ENCODE assay signal across 8 cellular contexts in genomic region chr7:148940702-148941597, GRCh38. TPM values are rescaled to one million over a fixed set of nuclear protein-coding genes. Genes with fewer than 3 reads are reported as not detected.
A peak's percentile ranks its signal among the peaks of the same experiment; 100 is the strongest.
DNase-seq lines count a peak whose midpoint lies in the region; ATAC-seq and TF ChIP-seq lines count a peak whose summit lies in the region.

No MANE protein-coding gene starts in this region.

- H3K9ac ChIP-seq in fibroblast of lung (ENCODE audit: insufficient read depth, low read length) = peak overlapping the region; percentile 85

- POLR2A ChIA-PET in naive thymus-derived CD8-positive, alpha-beta T cell (lab: Charles Lee) = interaction anchor here (0.6 to 2.9 kb wide), 18 partner anchors 11 to 242 kb away, joined by 3 to 25 read pairs (median 5); partner anchors contain the start of genes CUL1, EZH2 and ZNF425

- H3K4me2 ChIP-seq in fibroblast of lung (ENCODE audit: extremely low read depth, insufficient read depth, low read length) = peak overlapping the region; percentile 95

- H3K9me3 ChIP-seq in fibroblast of lung (ENCODE audit: control insufficient read depth, insufficient read depth, low read depth, low read length) = no peaks in the 10 kb centered on the region

- peak overlapping the region; percentile 93 to 99 (median 97) for H3K4me3 Mint-ChIP-seq in naive thymus-derived CD8-positive, alpha-beta T cell
- H3K4me3 Mint-ChIP-seq in stimulated activated naive B cell treated with anti-CD40 and anti-IgM and Interleukin-4, amounts not matched to agents 10 μg/mL and 1 μg/mL and 100 μg/mL, for 72 hours = peak overlapping the region; percentile 94 to 98

- no peaks in the 10 kb centered on the region for H3K9me3 Mint-ChIP-seq in naive thymus-derived CD8-positive, alpha-beta T cell
- no peaks in the 10 kb centered on the region for H3K9me3 Mint-ChIP-seq in stimulated activated naive B cell treated with anti-CD40 and anti-IgM and Interleukin-4, amounts not matched to agents 10 μg/mL and 1 μg/mL and 100 μg/mL, for 72 hours

- H3K27ac Mint-ChIP-seq in naive thymus-derived CD8-positive, alpha-beta T cell = peak overlapping the region; percentile 97 to 99 (median 98)
- H3K27ac Mint-ChIP-seq in stimulated activated naive B cell treated with anti-CD40 and anti-IgM and Interleukin-4, amounts not matched to agents 10 μg/mL and 1 μg/mL and 100 μg/mL, for 72 hours = peak overlapping the region; percentile 99

- H3K36me3 Mint-ChIP-seq in naive thymus-derived CD8-positive, alpha-beta T cell = no peaks in the 10 kb centered on the region
- H3K36me3 Mint-ChIP-seq in stimulated activated naive B cell treated with anti-CD40 and anti-IgM and Interleukin-4, amounts not matched to agents 10 μg/mL and 1 μg/mL and 100 μg/mL, for 72 hours = peaks cover 0 to 8% of the 10 kb centered on the region in 2 donors

- H3K27ac ChIP-seq in fibroblast of lung (ENCODE audit: insufficient read depth, low read length) = peak overlapping the region; percentile 79

- peaks cover 8 to 21% (median 15%) of the 10 kb centered on the region in 4 donors for H3K4me1 Mint-ChIP-seq in naive thymus-derived CD8-positive, alpha-beta T cell
- peaks cover 7 to 14% of the 10 kb centered on the region in 2 donors for H3K4me1 Mint-ChIP-seq in stimulated activated naive B cell treated with anti-CD40 and anti-IgM and Interleukin-4, amounts not matched to agents 10 μg/mL and 1 μg/mL and 100 μg/mL, for 72 hours

- TF ChIP-seq CTCF in fibroblast of lung (conservative IDR thresholded peaks at IDR 0.05 in 1 of 2, IDR thresholded peaks at IDR 0.05 in 1 of 2; ENCODE audit: low read depth in 1 of 2, low read length in 2 of 2) = no peak

- peak overlapping the region; percentile 52 for H2AFZ ChIP-seq in fibroblast of lung (ENCODE audit: low read length)

- no peaks in the 10 kb centered on the region for H4K20me1 ChIP-seq in fibroblast of lung (ENCODE audit: control insufficient read depth, extremely low read depth, insufficient read depth, low read length)

- peak; percentile 72 for ATAC-seq in GM21723 (IDR thresholded peaks at IDR 0.05; ENCODE audit: unreplicated experiment)
- peak; percentile 65 to 76 for ATAC-seq in naive thymus-derived CD8-positive, alpha-beta T cell
- ATAC-seq in stimulated activated naive B cell treated with anti-CD40 and anti-IgM and Interleukin-4, amounts not matched to agents 10 μg/mL and 1 μg/mL and 100 μg/mL, for 72 hours (replicated peaks) = peak; percentile 76 to 80

- H3K27me3 Mint-ChIP-seq in naive thymus-derived CD8-positive, alpha-beta T cell = no peaks in the 10 kb centered on the region
- no peaks in the 10 kb centered on the region for H3K27me3 Mint-ChIP-seq in stimulated activated naive B cell treated with anti-CD40 and anti-IgM and Interleukin-4, amounts not matched to agents 10 μg/mL and 1 μg/mL and 100 μg/mL, for 72 hours

- DNase-seq in DMS79 (lab: John Stamatoyannopoulos, UW) = peak; percentile 41
- DNase-seq in KG1 (lab: John Stamatoyannopoulos, UW) = peak; percentile 26
- peak; percentile 94 for DNase-seq in RKO (ENCODE audit: low spot score)
- DNase-seq in activated T-helper 1 cell treated with anti-CD3 and anti-CD28 coated beads, Interleukin-2, amount 50 U/mL, for 16 hours (ENCODE audit: low read depth in 1 of 2, low spot score in 1 of 2) = peak; percentile 16 to 57
- DNase-seq in fibroblast of lung (ENCODE audit: low read depth in 2 of 2) = peak; percentile 86 to 94
- peak; percentile 42 to 89 (median 61) for DNase-seq in naive thymus-derived CD8-positive, alpha-beta T cell
- peak; percentile 69 for DNase-seq in stimulated activated naive B cell treated with anti-CD40 and anti-IgM and Interleukin-4, amounts not matched to agents 10 μg/mL and 1 μg/mL and 100 μg/mL, for 72 hours

- H3K4me1 ChIP-seq in fibroblast of lung (ENCODE audit: control insufficient read depth, extremely low read depth, insufficient read depth, low read length) = no peaks in the 10 kb centered on the region

- H3K79me2 ChIP-seq in fibroblast of lung (ENCODE audit: control insufficient read depth, insufficient read depth, low read length) = no peaks in the 10 kb centered on the region

- no peaks in the 10 kb centered on the region for H3K27me3 ChIP-seq in fibroblast of lung (ENCODE audit: control insufficient read depth, insufficient read depth, low read length)

- H3K36me3 ChIP-seq in fibroblast of lung (ENCODE audit: control insufficient read depth, insufficient read depth, low read length) = no peaks in the 10 kb centered on the region

- H3K4me3 ChIP-seq in fibroblast of lung (replicated peaks in 1 of 4; ENCODE audit: control extremely low read depth in 1 of 4, insufficient read depth in 1 of 4, low read depth in 3 of 4, low read length in 4 of 4) = peak overlapping the region; percentile 50 to 74 (median 62)

RNA-seq across cellular contexts. Expression of gene EZH2, which starts 56.9 kb away (rescaled TPM):
- total RNA-seq in fibroblast of lung = 6.7 and 7.1 TPM in 2 replicates
- 10.1 and 24.8 TPM in 2 replicates for polyA plus RNA-seq in fibroblast of lung
- 5.6 and 14.7 TPM in 2 replicates for polyA plus RNA-seq in fibroblast of lung (2012)
- 1.5 and 7.3 TPM in 2 replicates for polyA minus RNA-seq in fibroblast of lung (ENCODE audit: low replicate concordance)
- 1 to 10 TPM; 9.2 to 9.8 TPM for total RNA-seq in naive thymus-derived CD8-positive, alpha-beta T cell
- 1 to 10 TPM; 1.1 to 2.8 (median 1.3) TPM for polyA plus RNA-seq in naive thymus-derived CD8-positive, alpha-beta T cell

Comparison
In these comparisons a context has a peak if more than half of its experiments do, and no peak if none do; other contexts are left out.
1. Peak in every context shown above with its lines: DNase-seq, ATAC-seq, H3K4me3 ChIP-seq and H3K27ac ChIP-seq.
2. DNase-seq: peak in every context shown above with its lines; median percentile 94 in RKO; 90 in fibroblast of lung; 69 in stimulated activated naive B cell treated with anti-CD40 and anti-IgM and Interleukin-4, amounts not matched to agents 10 μg/mL and 1 μg/mL and 100 μg/mL, for 72 hours; 61 in naive thymus-derived CD8-positive, alpha-beta T cell; 41 in DMS79; 36 in activated T-helper 1 cell treated with anti-CD3 and anti-CD28 coated beads, Interleukin-2, amount 50 U/mL, for 16 hours; 26 in KG1.